ENCODE assay signal across 10 cellular contexts in the genomic region with DNA sequence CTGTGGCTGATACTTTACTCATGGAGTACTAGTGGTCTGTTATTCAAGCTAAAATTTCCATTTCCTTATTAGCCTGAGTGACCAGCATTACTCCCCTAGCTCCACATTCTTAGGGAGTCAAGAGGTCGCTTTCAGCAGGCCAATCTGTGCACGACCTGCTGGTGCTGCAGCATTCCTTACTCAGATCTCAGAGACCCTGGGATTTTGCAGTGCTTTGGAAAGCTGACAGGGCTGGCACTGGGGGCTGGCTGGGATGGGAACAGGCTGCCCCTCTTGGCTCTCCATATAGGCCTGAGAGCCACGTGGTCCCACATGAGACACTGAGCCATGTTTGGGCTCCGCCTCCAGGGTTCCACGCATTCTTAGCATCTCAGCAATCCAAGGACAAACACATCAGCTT.
A peak's percentile ranks its signal among the peaks of the same experiment; 100 is the strongest.
DNase-seq lines count a peak whose midpoint lies in the region; ATAC-seq and TF ChIP-seq lines count a peak whose summit lies in the region.
"Had no signal": no experiment of that assay in that cellular context is flagged by ENCODE, and none has a peak within 500 bp of the region (broad histone marks: within the 10 kb centered on the region; RNA-seq: fewer than 3 reads in every experiment).

No MANE protein-coding gene starts in this region.

- peaks cover 3% of the 10 kb centered on the region for H3K27me3 Mint-ChIP-seq in GM23338 (ENCODE audit: insufficient read depth, low read depth, poor library complexity)

- H3K9me2 ChIP-seq in GM23338 (ENCODE audit: insufficient read depth): 0 out of 2 replicates have a peak, but pooled peaks cover 3% of the 10 kb centered on the region

- H3K27ac Mint-ChIP-seq in GM23338: peak overlapping the region; percentile 77; the same call in 1 of the 2 replicates

- H3K36me3 Mint-ChIP-seq in GM23338 (ENCODE audit: low read depth): peaks cover 3% of the 10 kb centered on the region; the same call in 1 of the 3 replicates

- H3K4me3 ChIP-seq in GM23338: no peak overlapping the region

- H4K20me1 ChIP-seq in GM23338 (replicated peaks; ENCODE audit: insufficient read depth): no peaks in the 10 kb centered on the region

- H3K27me3 ChIP-seq in GM23338 (ENCODE audit: insufficient read depth): no peaks in the 10 kb centered on the region

- H3K4me3 Mint-ChIP-seq in GM23338: no peak overlapping the region

- DNase-seq in GM23338 (ENCODE audit: low spot score): peak; percentile 54
- DNase-seq in cerebellar cortex (ENCODE audit: low spot score): peak; percentile 87
- peak; percentile 73 for DNase-seq in iris pigment epithelial cell (ENCODE audit: low read depth)
- DNase-seq in sciatic nerve (ENCODE audit: low spot score): peak; percentile 66
- DNase-seq in LoVo (ENCODE audit: low spot score): no peak
- DNase-seq in effector CD8-positive, alpha-beta T cell (lab: John Stamatoyannopoulos, UW): no peak
- DNase-seq in GM19238 (ENCODE audit: insufficient read length, low spot score): no peak
- no peak for DNase-seq in HEK293T (ENCODE audit: extremely low spot score)
- DNase-seq: activated gamma-delta T cell, NCI-H1436 treated with DMSO at 0.1 percent for 48 hours had no signal

- H3K36me3 ChIP-seq in GM23338 (ENCODE audit: insufficient read depth): no peaks in the 10 kb centered on the region

- intact Hi-C loops in sciatic nerve (cut with DNase I): no loop called here

- no peak overlapping the region for H2AFZ ChIP-seq in GM23338

- peak; percentile 59 for ATAC-seq in GM23338
- peak; percentile 85 for ATAC-seq in sciatic nerve

- no peaks in the 10 kb centered on the region for H3K79me2 ChIP-seq in GM23338 (replicated peaks; ENCODE audit: insufficient read depth)

- POLR2A ChIA-PET in HEK293T (lab: Yijun Ruan, JAX): no interaction called here

- no peak overlapping the region for H3K4me2 ChIP-seq in GM23338

- no peaks in the 10 kb centered on the region for H3K9me3 Mint-ChIP-seq in GM23338

- no peak for TF ChIP-seq CTCF in GM23338 (conservative IDR thresholded peaks at IDR 0.05; ENCODE audit: low read depth in 2 of 2)

- peaks cover 43% of the 10 kb centered on the region for H3K4me1 Mint-ChIP-seq in GM23338

- no peaks in the 10 kb centered on the region for H3F3A ChIP-seq in GM23338 (replicated peaks; ENCODE audit: low read depth)

- no peak overlapping the region for H3K27ac ChIP-seq in GM23338 (ENCODE audit: low read depth)

- H3K4me1 ChIP-seq in GM23338 (ENCODE audit: insufficient read depth): peaks cover 22% of the 10 kb centered on the region

- CTCF ChIA-PET in HEK293T (lab: Yijun Ruan, JAX): no interaction called here

TF ChIP-seq in HEK293T, 16 proteins besides CTCF, POLR2A, EP300 and RAD21:
- TF ChIP-seq ARNT (IDR thresholded peaks at IDR 0.05) (no peak), SUZ12 (IDR thresholded peaks at IDR 0.05) (no peak), SP1 (IDR thresholded peaks at IDR 0.05) (no peak), ELF4 (IDR thresholded peaks at IDR 0.05) (no peak), TARDBP (IDR thresholded peaks at IDR 0.05) (no peak), L3MBTL2 (conservative IDR thresholded peaks at IDR 0.05) (no peak), FOXK2 (IDR thresholded peaks at IDR 0.05) (no peak), HDGF (IDR thresholded peaks at IDR 0.05; ENCODE audit: borderline replicate concordance) (no peak), FOXA1 (IDR thresholded peaks at IDR 0.05) (no peak), PKNOX1 (IDR thresholded peaks at IDR 0.05) (no peak)

Comparison
In these comparisons a context has a peak if more than half of its experiments do, and no peak if none do; other contexts are left out.
1. DNase-seq: peak in GM23338 (single experiment), cerebellar cortex (single experiment), iris pigment epithelial cell (single experiment) and sciatic nerve (single experiment); none in LoVo (single experiment), effector CD8-positive, alpha-beta T cell (single experiment), GM19238 (single experiment) and HEK293T (single experiment).